ENCODE assay signal across 13 cellular contexts in the genomic region with DNA sequence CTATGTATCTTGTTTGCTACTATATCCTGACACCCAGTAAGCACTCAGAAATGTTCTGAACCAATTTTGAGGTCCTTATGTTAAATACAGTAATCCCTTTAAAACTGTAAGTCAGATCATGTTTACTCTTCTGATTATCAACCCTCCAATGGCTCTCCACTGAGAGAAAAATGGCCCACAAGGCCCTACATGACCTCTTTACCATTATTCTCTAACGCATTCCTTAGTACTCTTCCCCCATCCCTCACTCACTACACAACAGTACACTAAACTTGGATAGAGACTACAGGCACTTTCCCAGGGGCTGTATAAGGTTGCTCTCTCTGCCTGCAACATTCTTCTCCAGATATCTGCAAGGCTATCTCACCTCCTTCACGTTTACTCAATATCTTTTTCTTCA. TPM values are rescaled to one million over a fixed set of nuclear protein-coding genes. Genes with fewer than 3 reads are reported as not detected.
DNase-seq lines count a peak whose midpoint lies in the region; ATAC-seq, FAIRE-seq and TF ChIP-seq lines count a peak whose summit lies in the region.
"Had no signal": no experiment of that assay in that cellular context is flagged by ENCODE, and none has a peak within 500 bp of the region (broad histone marks: within the 10 kb centered on the region; RNA-seq: fewer than 3 reads in every experiment).

No MANE protein-coding gene starts in this region.

- POLR2A ChIA-PET in A549 (lab: Yijun Ruan, JAX) (no interaction called here), OCI-LY7 (lab: Charles Lee) (no interaction called here)

- H3K27ac ChIP-seq in A549 (no peak overlapping the region), OCI-LY7 (ENCODE audit: low read depth, low read length, poor library complexity, severe bottlenecking) (peak overlapping the region; percentile 76), endodermal cell (ENCODE audit: low read depth, low read length) (no peak overlapping the region), sigmoid colon (no peak overlapping the region)
- H3K27ac ChIP-seq: esophagus squamous epithelium, skin epidermis had no signal

- ATAC-seq in A549 (no peak), sciatic nerve (no peak), GM18520 (IDR thresholded peaks at IDR 0.05; ENCODE audit: unreplicated experiment) (no peak), GM21447 (IDR thresholded peaks at IDR 0.05; ENCODE audit: unreplicated experiment) (no peak)
- ATAC-seq: mucosa of descending colon had no signal

- no peaks in the 10 kb centered on the region for H3K9me2 ChIP-seq in OCI-LY7 (ENCODE audit: insufficient read depth, low read length)

- FAIRE-seq in A549 (lab: Jason Lieb, UNC): no peak

- 91% methylated on average over 2 of the region's 2 CpGs for WGBS in A549 (ENCODE audit: missing lambda C conversion rate)
- WGBS in endodermal cell (ENCODE audit: insufficient coverage in 1 of 2, insufficient read length in 1 of 2), 2 experiments: 76 to 89% methylated on average over 2 of the region's 2 CpGs
- 83 to 86% methylated on average over 2 of the region's 2 CpGs for WGBS in sigmoid colon, 2 donors

- peaks cover 60% of the 10 kb centered on the region for H3K79me2 ChIP-seq in OCI-LY7 (ENCODE audit: insufficient read depth, low read depth, low read length)

- H3K27ac Mint-ChIP-seq in Calu3 (ENCODE audit: unreplicated experiment): no peak overlapping the region
- H3K27ac Mint-ChIP-seq in endodermal cell: no peak overlapping the region

- TF ChIP-seq CTCF in A549 (IDR thresholded peaks at IDR 0.05) (no peak), Calu3 (IDR thresholded peaks at IDR 0.05; ENCODE audit: unreplicated experiment) (no peak), OCI-LY7 (conservative IDR thresholded peaks at IDR 0.05; ENCODE audit: low read length) (no peak), endodermal cell (conservative IDR thresholded peaks at IDR 0.05) (no peak), sigmoid colon (IDR thresholded peaks at IDR 0.05) (no peak)

- H3K4me1 ChIP-seq in A549: peaks cover 15% of the 10 kb centered on the region; the same call in 2 of the 3 replicates
- H3K4me1 ChIP-seq in OCI-LY7 (ENCODE audit: insufficient read depth, low read length, poor library complexity, severe bottlenecking): peaks cover 39% of the 10 kb centered on the region
- H3K4me1 ChIP-seq in endodermal cell (ENCODE audit: control insufficient read depth, insufficient read depth, low read length): no peaks in the 10 kb centered on the region
- peaks cover 0 to 28% (median 12%) of the 10 kb centered on the region in 4 donors for H3K4me1 ChIP-seq in sigmoid colon

- TF ChIP-seq RAD21 in A549 (conservative IDR thresholded peaks at IDR 0.05 in 1 of 2, IDR thresholded peaks at IDR 0.05 in 1 of 2): no peak

- peaks cover 34% of the 10 kb centered on the region for H3K36me3 Mint-ChIP-seq in Calu3 (ENCODE audit: insufficient read depth, unreplicated experiment)
- peaks cover 34% of the 10 kb centered on the region for H3K36me3 Mint-ChIP-seq in endodermal cell (ENCODE audit: low read depth)

- H3K9ac ChIP-seq in endodermal cell (ENCODE audit: extremely low read depth, low read length, poor library complexity, severe bottlenecking): no peak overlapping the region

- no peak for DNase-seq in A549 (ENCODE audit: low read depth in 1 of 2, low spot score in 1 of 2)
- DNase-seq in Calu3: no peak
- no peak for DNase-seq in OCI-LY7 (ENCODE audit: low spot score)
- no peak for DNase-seq in endodermal cell
- DNase-seq in sciatic nerve (ENCODE audit: low spot score): no peak
- no peak for DNase-seq in sigmoid colon
- DNase-seq: esophagus squamous epithelium, mucosa of descending colon, NCI-H1694 had no signal

- peaks cover 17% of the 10 kb centered on the region; the same call in 1 of the 2 replicates for H4K20me1 ChIP-seq in OCI-LY7 (ENCODE audit: insufficient read depth, low read length)

- no peaks in the 10 kb centered on the region for H3K9me3 ChIP-seq in A549
- no peaks in the 10 kb centered on the region for H3K9me3 ChIP-seq in OCI-LY7 (ENCODE audit: low read length)
- H3K9me3 ChIP-seq in endodermal cell (ENCODE audit: control insufficient read depth, low read length): no peaks in the 10 kb centered on the region
- H3K9me3 ChIP-seq in sigmoid colon: no peaks in the 10 kb centered on the region
- H3K9me3 ChIP-seq: esophagus squamous epithelium, mucosa of descending colon had no signal

- intact Hi-C loops in Calu3 (cut with micrococcal nuclease; ENCODE audit: unreplicated experiment) (loop anchor here (5.0 to 10.0 kb wide), 2 partner anchors 262 to 925 kb away; no protein-coding TSS in a partner anchor), OCI-LY7 (cut with micrococcal nuclease; ENCODE audit: unreplicated experiment) (loop anchor here (5.0 to 10.0 kb wide), 5 partner anchors 53 to 938 kb away; a partner anchor contains a TSS), sciatic nerve (cut with DNase I) (no loop called here), sigmoid colon (cut with DNase I) (loop anchor here (5.0 to 10.0 kb wide), 4 partner anchors 83 to 935 kb away; a partner anchor contains a TSS)

- H3K4me3 ChIP-seq in A549 (no peak overlapping the region), OCI-LY7 (ENCODE audit: low read depth, low read length, poor library complexity, severe bottlenecking) (peak overlapping the region; percentile 99), endodermal cell (ENCODE audit: low read length) (peak overlapping the region; percentile 100), sigmoid colon (no peak overlapping the region)
- H3K4me3 ChIP-seq: esophagus squamous epithelium, mucosa of descending colon had no signal

- H3K9me3 Mint-ChIP-seq in Calu3 (ENCODE audit: low read depth, unreplicated experiment) (no peaks in the 10 kb centered on the region), endodermal cell (no peaks in the 10 kb centered on the region)
- H3K9me3 Mint-ChIP-seq: CD14-positive monocyte had no signal

- TF ChIP-seq POLR2A in A549 (IDR thresholded peaks at IDR 0.05; ENCODE audit: low read length) (no peak), sigmoid colon (IDR thresholded peaks at IDR 0.05) (no peak)

- no peak overlapping the region for H2AFZ ChIP-seq in OCI-LY7 (ENCODE audit: low read length)

- H3K4me3 Mint-ChIP-seq in Calu3 (ENCODE audit: low read depth, unreplicated experiment) (peak overlapping the region; percentile 8), endodermal cell (peak overlapping the region; percentile 88)
- H3K4me3 Mint-ChIP-seq: CD14-positive monocyte had no signal

- TF ChIP-seq EP300 in A549 (IDR thresholded peaks at IDR 0.05) (no peak), sigmoid colon (IDR thresholded peaks at IDR 0.05) (no peak)

- CTCF ChIA-PET in A549 (lab: Yijun Ruan, JAX) (no interaction called here), Calu3 (lab: Charles Lee) (no interaction called here), OCI-LY7 (lab: Charles Lee; ENCODE audit: unreplicated experiment) (no interaction called here)

- H3K4me1 Mint-ChIP-seq in Calu3 (ENCODE audit: low read depth, unreplicated experiment) (peaks cover 32% of the 10 kb centered on the region), endodermal cell (peaks cover 22% of the 10 kb centered on the region)

- H3K27me3 ChIP-seq in endodermal cell (ENCODE audit: control insufficient read depth, insufficient read depth, low read length, poor library complexity, severe bottlenecking): no peaks in the 10 kb centered on the region
- H3K27me3 ChIP-seq in sigmoid colon: no peaks in the 10 kb centered on the region
- H3K27me3 ChIP-seq: esophagus squamous epithelium had no signal

- H3K4me2 ChIP-seq in A549 (peak overlapping the region; percentile 95), OCI-LY7 (ENCODE audit: low read length) (peak overlapping the region; percentile 84)

- BruUV-seq in Calu3 (replicated peaks; lab: Mats Ljungman, UMichigan) (no TSS peak), OCI-LY7 (replicated peaks; lab: Mats Ljungman, UMichigan) (no TSS peak)

- no peaks in the 10 kb centered on the region for H3K27me3 Mint-ChIP-seq in Calu3 (ENCODE audit: unreplicated experiment)
- no peaks in the 10 kb centered on the region for H3K27me3 Mint-ChIP-seq in endodermal cell (ENCODE audit: insufficient read depth)

- peaks cover 63% of the 10 kb centered on the region for H3K36me3 ChIP-seq in OCI-LY7 (ENCODE audit: insufficient read depth, low read length)
- H3K36me3 ChIP-seq in endodermal cell (ENCODE audit: control insufficient read depth, insufficient read depth, low read length): peaks cover 39% of the 10 kb centered on the region
- peaks cover 0 to 45% (median 9%) of the 10 kb centered on the region in 4 donors for H3K36me3 ChIP-seq in sigmoid colon

TF ChIP-seq in A549, 52 proteins besides CTCF, POLR2A, EP300 and RAD21:
- no peak for TF ChIP-seq CBX2 (IDR thresholded peaks at IDR 0.05; ENCODE audit: borderline replicate concordance, low read depth)
- TF ChIP-seq, protein P1, sequence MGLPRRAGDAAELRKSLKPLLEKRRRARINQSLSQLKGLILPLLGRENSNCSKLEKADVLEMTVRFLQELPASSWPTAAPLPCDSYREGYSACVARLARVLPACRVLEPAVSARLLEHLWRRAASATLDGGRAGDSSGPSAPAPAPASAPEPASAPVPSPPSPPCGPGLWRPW (IDR thresholded peaks at IDR 0.05): no peak
- no peak for TF ChIP-seq HDAC2 (IDR thresholded peaks at IDR 0.05)
- no peak for TF ChIP-seq SREBF2 (IDR thresholded peaks at IDR 0.05)
- TF ChIP-seq TP53 (CRISPR knock-in tag; IDR thresholded peaks at IDR 0.05): no peak
- TF ChIP-seq RARB (CRISPR knock-in tag; IDR thresholded peaks at IDR 0.05): no peak
- TF ChIP-seq NPAS2 (CRISPR knock-in tag; IDR thresholded peaks at IDR 0.05; ENCODE audit: borderline replicate concordance): no peak
- TF ChIP-seq MAZ (IDR thresholded peaks at IDR 0.05; ENCODE audit: borderline replicate concordance, low read depth, low read length): no peak
- TF ChIP-seq FOSB (CRISPR knock-in tag; IDR thresholded peaks at IDR 0.05): no peak
- TF ChIP-seq MAFK (IDR thresholded peaks at IDR 0.05; ENCODE audit: partially characterized antibody): no peak
- TF ChIP-seq ZSCAN20 (CRISPR knock-in tag; IDR thresholded peaks at IDR 0.05): no peak
- no peak for TF ChIP-seq KDM5A (IDR thresholded peaks at IDR 0.05)
- no peak for TF ChIP-seq ZC3H11A (IDR thresholded peaks at IDR 0.05)

RNA-seq across cellular contexts. Expression of a gene that starts 1.9 kb away (rescaled TPM):
- polyA plus RNA-seq in A549 (2011; rRNA removed) (48.8 and 56.2 TPM in 2 replicates), A549 (2017; fragmentation: RNase III; extraction: RNeasy Plus Mini Kit Qiagen cat#74134 plus additional on column Dnase treatment) (30.9 to 32.6 TPM (median 31.6 TPM) in 3 replicates), sigmoid colon (10 to 100 TPM in 1 of 3 donors, 1 to 10 TPM in 2; 4.8 to 15.9 (median 8.8) TPM)
- 17.3 and 20.7 TPM in 2 replicates for polyA plus RNA-seq in A549 (2012; cell fraction: cytosol; rRNA removed)
- 18.1 and 37.2 TPM in 2 replicates for polyA plus RNA-seq in A549 (2012; cell fraction: nucleus; rRNA removed)
- 27.6 and 33.0 TPM in 2 replicates for polyA minus RNA-seq in A549 (2011; rRNA and poly(A)+ RNA removed)
- total RNA-seq in Calu3 (2022) (86.6 and 94.7 TPM in 2 replicates), OCI-LY7 (2022) (131 and 137 TPM in 2 replicates), endodermal cell (10 to 100 TPM; 49.2 to 52.3 TPM), sciatic nerve (20.0 TPM), sigmoid colon (10 to 100 TPM; 14.1 to 30.2 (median 16.8) TPM)
- total RNA-seq in OCI-LY7 (2014; rRNA removed; shearing (Covaris generic)): 139 and 167 TPM in 2 replicates
- 47.2 TPM for polyA plus RNA-seq in endodermal cell (2013, experiment 1 of 2)
- 42.1 TPM for polyA plus RNA-seq in endodermal cell (2013, experiment 2 of 2)

Comparison
In these comparisons a context has a peak if more than half of its experiments do, and no peak if none do; other contexts are left out.
1. H3K4me3 ChIP-seq: peak in OCI-LY7 (single experiment) and endodermal cell (single experiment); none in A549 (single experiment) and sigmoid colon (0 of 4).